ENCODE assay signal across 8 cellular contexts in genomic region chr6:33276864-33277662, GRCh38. TPM values are rescaled to one million over a fixed set of nuclear protein-coding genes. Genes with fewer than 3 reads are reported as not detected.
A peak's percentile ranks its signal among the peaks of the same experiment; 100 is the strongest.
DNase-seq lines count a peak whose midpoint lies in the region; ATAC-seq and TF ChIP-seq lines count a peak whose summit lies in the region.

A gene with protein sequence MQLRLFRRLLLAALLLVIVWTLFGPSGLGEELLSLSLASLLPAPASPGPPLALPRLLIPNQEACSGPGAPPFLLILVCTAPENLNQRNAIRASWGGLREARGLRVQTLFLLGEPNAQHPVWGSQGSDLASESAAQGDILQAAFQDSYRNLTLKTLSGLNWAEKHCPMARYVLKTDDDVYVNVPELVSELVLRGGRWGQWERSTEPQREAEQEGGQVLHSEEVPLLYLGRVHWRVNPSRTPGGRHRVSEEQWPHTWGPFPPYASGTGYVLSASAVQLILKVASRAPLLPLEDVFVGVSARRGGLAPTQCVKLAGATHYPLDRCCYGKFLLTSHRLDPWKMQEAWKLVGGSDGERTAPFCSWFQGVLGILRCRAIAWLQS (plus strand): TSS chr6:33277123. CDS start chr6:33277420, 297 bp downstream.

- H3K36me3 ChIP-seq in A673 (ENCODE audit: insufficient read depth, low read length, poor library complexity, severe bottlenecking) = peaks cover 59% of the 10 kb centered on the region

- DNase-seq in A673 (ENCODE audit: low spot score) (peak; percentile 85), NCI-H510A treated with DMSO at 0.1 percent for 48 hours (lab: John Stamatoyannopoulos, UW) (peak; percentile 96), ecto neural progenitor cell (ENCODE audit: low spot score) (peak; percentile 90), lower leg skin (ENCODE audit: low spot score in 2 of 2) (peak; percentile 69 to 97)
- peak; percentile 64 to 71 for DNase-seq in activated CD4-positive, alpha-beta T cell treated with anti-CD3 and anti-CD28 coated beads, Interleukin-2, amount 50 U/mL, for 24 hours (ENCODE audit: low read depth in 1 of 2, low spot score in 1 of 2)
- DNase-seq in stimulated activated CD4-positive, alpha-beta T cell treated with anti-CD3 and anti-CD28 coated beads, TNF-alpha, amount 100 ng/mL, for 24 hours (ENCODE audit: low read depth in 3 of 3) = peak; percentile 48 to 85 (median 68)

- intact Hi-C loops in A673 (cut with micrococcal nuclease; ENCODE audit: unreplicated experiment) = no loop called here
- intact Hi-C loops in lower leg skin (cut with DNase I; ENCODE audit: low total_unique reads) = no loop called here

- H3K4me1 ChIP-seq in A673 (ENCODE audit: insufficient read depth, low read length, poor library complexity, severe bottlenecking) = peaks cover 40% of the 10 kb centered on the region

- peak in 1 of 2 donors; percentile 10 for TF ChIP-seq POLR2A in lower leg skin (IDR thresholded peaks at IDR 0.05)

- H3K27me3 ChIP-seq in A673 (replicated peaks; ENCODE audit: insufficient read depth, low read depth, low read length, poor library complexity) = no peaks in the 10 kb centered on the region

- WGBS in lower leg skin, 2 donors = 1 to 3% methylated on average over 32 to 35 of the region's 80 CpGs

- H3K9me3 ChIP-seq in A673 (ENCODE audit: low read depth, low read length, poor library complexity, severe bottlenecking) = no peaks in the 10 kb centered on the region

- CTCF ChIA-PET in A673 (lab: Charles Lee) = interaction anchor here (0.6 to 1.1 kb wide), 4 partner anchors 13 to 68 kb away, joined by 3 to 5 read pairs (median 4); partner anchors contain the start of gene PFDN6

- H3K27ac ChIP-seq in A673 (ENCODE audit: low read depth, low read length, poor library complexity, severe bottlenecking) = peak within 1 kb of the TSS; percentile 83

- no TSS peak for BruUV-seq in A673 (replicated peaks; lab: Mats Ljungman, UMichigan)

- peak; percentile 57 for ATAC-seq in GM18502 (IDR thresholded peaks at IDR 0.05; ENCODE audit: poor library complexity, unreplicated experiment)
- peak; percentile 37 for ATAC-seq in HG02938 (IDR thresholded peaks at IDR 0.05; ENCODE audit: unreplicated experiment)

- peak; percentile 40 for TF ChIP-seq CTCF in A673 (conservative IDR thresholded peaks at IDR 0.05; ENCODE audit: low read depth, low read length)
- no peak for TF ChIP-seq CTCF in lower leg skin (IDR thresholded peaks at IDR 0.05)

- peak within 1 kb of the TSS; percentile 56 for H3K4me3 ChIP-seq in A673 (ENCODE audit: low read depth, low read length, poor library complexity, severe bottlenecking)
- peak within 1 kb of the TSS; percentile 70 for H3K4me3 ChIP-seq in lower leg skin (ENCODE audit: low read depth, poor library complexity, severe bottlenecking)

- POLR2A ChIA-PET in A673 (lab: Charles Lee; ENCODE audit: low non-redundant PET) = interaction anchor here (0.5 to 0.6 kb wide), 2 partner anchors 28 to 191 kb away, joined by 3 to 5 read pairs; no protein-coding TSS in a partner anchor

RNA-seq across cellular contexts. Expression of the gene that starts here (rescaled TPM):
- total RNA-seq in A673 (2021) (4.0 TPM in 2 replicates), lower leg skin (10 to 100 TPM; 24.8 to 31.0 (median 26.3) TPM)

Comparison
In these comparisons a context has a peak if more than half of its experiments do, and no peak if none do; other contexts are left out.
1. Peak in every context shown above with its lines: DNase-seq, ATAC-seq, H3K4me3 ChIP-seq and H3K27ac ChIP-seq.